In genomic region chr22:35116817-35117216, GRCh38 we compare ENCODE assay signal across 19 cellular contexts. TPM values are rescaled to one million over a fixed set of nuclear protein-coding genes. Genes with fewer than 3 reads are reported as not detected.
DNase-seq lines count a peak whose midpoint lies in the region; ATAC-seq and TF ChIP-seq lines count a peak whose summit lies in the region.
"Had no signal": no experiment of that assay in that cellular context is flagged by ENCODE, and none has a peak within 500 bp of the region (broad histone marks: within the 10 kb centered on the region; RNA-seq: fewer than 3 reads in every experiment).

No MANE protein-coding gene starts in this region.

- no peak for ATAC-seq in left lobe of liver
- no peak for ATAC-seq in GM18517 (IDR thresholded peaks at IDR 0.05; ENCODE audit: unreplicated experiment)
- ATAC-seq: PC-3 had no signal

- TF ChIP-seq CTCF in 22Rv1 (IDR thresholded peaks at IDR 0.05) (0 out of 2 replicates have a peak, but pooled peaks have one; percentile 6), GM12875 (IDR thresholded peaks at IDR 0.05; ENCODE audit: borderline replicate concordance, insufficient read depth, low read depth, low read length) (0 out of 2 replicates have a peak, but pooled peaks have one; percentile 23), WERI-Rb-1 (IDR thresholded peaks at IDR 0.05; ENCODE audit: low read depth, low read length) (peak; percentile 36), esophagus muscularis mucosa (IDR thresholded peaks at IDR 0.05) (no peak)

- DNase-seq in WERI-Rb-1 (no peak), left kidney (ENCODE audit: low read depth, low spot score) (peak; percentile 30), germinal center (ENCODE audit: low spot score) (no peak), left lobe of liver (ENCODE audit: low spot score) (no peak), esophagus muscularis mucosa (ENCODE audit: extremely low spot score) (no peak)
- DNase-seq: 8988T; C1 segment of cervical spinal cord; DMS153; NCI-H2107; NCI-H226; NCI-H526; NK-92 treated with Interleukin-12 subunit alpha and Interleukin-12 subunit beta, amount 100 ng/mL, for 24 hours; PC-3 had no signal

- no peak for TF ChIP-seq POLR2A in esophagus muscularis mucosa (IDR thresholded peaks at IDR 0.05; ENCODE audit: low read depth)

- no peaks in the 10 kb centered on the region for H3K9me3 ChIP-seq in WERI-Rb-1 (ENCODE audit: severe bottlenecking)
- no peaks in the 10 kb centered on the region for H3K9me3 ChIP-seq in esophagus muscularis mucosa
- H3K9me3 ChIP-seq: HAP-1 had no signal

- no peak overlapping the region for H3K27ac ChIP-seq in 22Rv1
- H3K27ac ChIP-seq in WERI-Rb-1 = no peak overlapping the region
- H3K27ac ChIP-seq in esophagus muscularis mucosa (replicated peaks in 1 of 4) = no peak overlapping the region

- WGBS in esophagus muscularis mucosa = 70% methylated on average over 6 of the region's 9 CpGs

- intact Hi-C loops in esophagus muscularis mucosa (cut with DNase I) = no loop called here

- H3K36me3 ChIP-seq in WERI-Rb-1 (no peaks in the 10 kb centered on the region), esophagus muscularis mucosa (no peaks in the 10 kb centered on the region)
- H3K36me3 ChIP-seq: HAP-1 had no signal

- TF ChIP-seq EP300 in esophagus muscularis mucosa (IDR thresholded peaks at IDR 0.05) = no peak

- H3K27me3 ChIP-seq in WERI-Rb-1 (ENCODE audit: insufficient read depth, low read depth, severe bottlenecking) (no peaks in the 10 kb centered on the region), esophagus muscularis mucosa (peaks cover 0 to 11% (median 0%) of the 10 kb centered on the region in 4 donors)

- H3K4me1 ChIP-seq in esophagus muscularis mucosa = no peaks in the 10 kb centered on the region
- H3K4me1 ChIP-seq: HAP-1 had no signal

- H3K4me3 ChIP-seq in GM12875 (ENCODE audit: low read depth, low read length) (no peak overlapping the region), WERI-Rb-1 (ENCODE audit: low read depth, low read length) (no peak overlapping the region), esophagus muscularis mucosa (no peak overlapping the region)
- H3K4me3 ChIP-seq: HAP-1 had no signal

RNA-seq across cellular contexts. Expression of gene ISX, which starts 50.9 kb away (rescaled TPM):
- total RNA-seq in left lobe of liver (not detected), esophagus muscularis mucosa (not detected)
- total RNA-seq: LHCN-M2, PC-3, SK-MEL-5 had no signal

Comparison
In these comparisons a context has a peak if more than half of its experiments do, and no peak if none do; other contexts are left out.
1. CTCF ChIP-seq: peak in 22Rv1 (single experiment), GM12875 (single experiment) and WERI-Rb-1 (single experiment); none in esophagus muscularis mucosa (0 of 3).